26 cellular contexts compared by ENCODE assay signal in genomic region chr10:124146491-124146890, GRCh38.
"Had no signal": no experiment of that assay in that cellular context is flagged by ENCODE, and none has a peak within 500 bp of the region (broad histone marks: within the 10 kb centered on the region; RNA-seq: fewer than 3 reads in every experiment).

No MANE protein-coding gene starts in this region.

- H3K4me3 Mint-ChIP-seq: activated B cell treated with CpG ODN at 0.5 μM for 24 hours; activated CD4-positive, alpha-beta T cell treated with anti-CD3 and anti-CD28 coated beads, Interleukin-2, amount 10 ng/mL, durations not matched to agents 24 days and 14 days; activated CD8-positive, alpha-beta memory T cell treated with anti-CD3 and anti-CD28 coated beads, Interleukin-2, amount 10 ng/mL, durations not matched to agents 7 days and 5 days; activated naive CD8-positive, alpha-beta T cell; activated T-cell treated with anti-CD3 and anti-CD28 coated beads, Interleukin-2, amount 50 U/mL, for 24 hours; activated T-helper 1 cell treated with anti-CD3 and anti-CD28 coated beads, Interleukin-12 subunit alpha, Interleukin-12 subunit beta, Interleukin-2, Interleukin-4 antibody, amounts not matched to agents 30 ng/mL and 10 ng/mL and 1 ng/mL, durations not matched to agents 14 hours and 24 hours and 36 hours; T-helper 17 cell had no signal

- H3K27ac ChIP-seq: brain microvascular endothelial cell had no signal

- H3K9me3 Mint-ChIP-seq: activated B cell treated with CpG ODN at 0.5 μM for 24 hours; activated CD4-positive, alpha-beta T cell treated with anti-CD3 and anti-CD28 coated beads, Interleukin-2, amount 10 ng/mL, durations not matched to agents 24 days and 14 days; activated T-cell treated with anti-CD3 and anti-CD28 coated beads, Interleukin-2, amount 50 U/mL, for 24 hours; activated T-helper 1 cell treated with anti-CD3 and anti-CD28 coated beads, Interleukin-12 subunit alpha, Interleukin-12 subunit beta, Interleukin-2, Interleukin-4 antibody, amounts not matched to agents 30 ng/mL and 10 ng/mL and 1 ng/mL, durations not matched to agents 14 hours and 24 hours and 36 hours had no signal

- DNase-seq: activated B cell treated with CpG ODN at 0.5 μM for 24 hours; activated CD4-positive, alpha-beta T cell treated with anti-CD3 and anti-CD28 coated beads for 1 hour; activated CD4-positive, alpha-beta T cell treated with anti-CD3 and anti-CD28 coated beads, Interleukin-2, amount 10 ng/mL, durations not matched to agents 24 days and 14 days; activated CD4-positive, alpha-beta T cell treated with anti-CD3 and anti-CD28 coated beads, Interleukin-2, amount 50 U/mL, for 48 hours; activated CD8-positive, alpha-beta memory T cell treated with anti-CD3 and anti-CD28 coated beads, Interleukin-2, amount 10 ng/mL, durations not matched to agents 7 days and 5 days; activated effector memory CD4-positive, alpha-beta T cell treated with Interleukin-2 at 50 U/mL for 16 hours; activated naive CD4-positive, alpha-beta T cell; activated T-cell treated with anti-CD3 and anti-CD28 coated beads, Interleukin-2, amount 50 U/mL, for 24 hours; brain microvascular endothelial cell; cerebellar nuclear complex; MV-4-11; NCI-H1092 treated with DMSO at 0.1 percent for 48 hours; NCI-H1417 treated with DMSO at 0.1 percent for 48 hours; NCI-H1694; NCI-H2029; NCI-H2107; NCI-H345; NCI-H510A; NCI-H526 treated with DMSO at 0.1 percent for 48 hours; PC-9; SIG-M5; T-helper 17 cell; T-helper 9 cell had no signal

- H3K4me1 Mint-ChIP-seq: activated CD8-positive, alpha-beta memory T cell treated with anti-CD3 and anti-CD28 coated beads, Interleukin-2, amount 10 ng/mL, durations not matched to agents 7 days and 5 days had no signal

- H3K36me3 Mint-ChIP-seq: activated CD8-positive, alpha-beta memory T cell treated with anti-CD3 and anti-CD28 coated beads, Interleukin-2, amount 10 ng/mL, durations not matched to agents 7 days and 5 days; activated naive CD8-positive, alpha-beta T cell had no signal

- H3K4me3 ChIP-seq: PC-9 had no signal

- FAIRE-seq: colon had no signal

- ATAC-seq: activated CD8-positive, alpha-beta memory T cell treated with anti-CD3 and anti-CD28 coated beads, Interleukin-2, amount 10 ng/mL, durations not matched to agents 7 days and 5 days; T-helper 17 cell had no signal

- H3K27me3 Mint-ChIP-seq: activated B cell treated with CpG ODN at 0.5 μM for 24 hours, T-helper 17 cell had no signal

- H3K4me2 ChIP-seq: PC-9 had no signal

- H2AFZ ChIP-seq: PC-9 had no signal

- H3K27ac Mint-ChIP-seq: activated B cell treated with CpG ODN at 0.5 μM for 24 hours; activated CD4-positive, alpha-beta T cell treated with anti-CD3 and anti-CD28 coated beads, Interleukin-2, amount 10 ng/mL, durations not matched to agents 24 days and 14 days; activated CD8-positive, alpha-beta memory T cell treated with anti-CD3 and anti-CD28 coated beads, Interleukin-2, amount 10 ng/mL, durations not matched to agents 7 days and 5 days; activated naive CD8-positive, alpha-beta T cell; activated T-cell treated with anti-CD3 and anti-CD28 coated beads, Interleukin-2, amount 50 U/mL, for 24 hours; activated T-helper 1 cell treated with anti-CD3 and anti-CD28 coated beads, Interleukin-12 subunit alpha, Interleukin-12 subunit beta, Interleukin-2, Interleukin-4 antibody, amounts not matched to agents 30 ng/mL and 10 ng/mL and 1 ng/mL, durations not matched to agents 14 hours and 24 hours and 36 hours; T-helper 17 cell had no signal

- H3K27me3 ChIP-seq: brain microvascular endothelial cell had no signal

- H3K36me3 ChIP-seq: brain microvascular endothelial cell had no signal
